In genomic region chr6:79157961-79158644, GRCh38 we compare ENCODE assay signal across 22 cellular contexts.
"Had no signal": no experiment of that assay in that cellular context is flagged by ENCODE, and none has a peak within 500 bp of the region (broad histone marks: within the 10 kb centered on the region; RNA-seq: fewer than 3 reads in every experiment).

No MANE protein-coding gene starts in this region.

- H3K27ac ChIP-seq: cardiac muscle cell, esophagus squamous epithelium, suprapubic skin, transverse colon, uterus had no signal

- H3K9me3 ChIP-seq: esophagus squamous epithelium, suprapubic skin, transverse colon, uterus had no signal

- H3K4me3 ChIP-seq: cardiac muscle cell, esophagus squamous epithelium, suprapubic skin, transverse colon, uterus had no signal

- H3K36me3 Mint-ChIP-seq: activated naive CD8-positive, alpha-beta T cell treated with anti-CD3 and anti-CD28 coated beads for 36 hours had no signal

- H3K9me3 Mint-ChIP-seq: activated CD4-positive, alpha-beta T cell treated with anti-CD3 and anti-CD28 coated beads, Interleukin-2, amount 10 ng/mL, durations not matched to agents 24 days and 14 days; activated CD8-positive, alpha-beta T cell treated with anti-CD3 and anti-CD28 coated beads for 36 hours; activated naive CD8-positive, alpha-beta T cell treated with anti-CD3 and anti-CD28 coated beads for 36 hours; activated T-helper 17 cell treated with anti-CD3 and anti-CD28 coated beads, Interleukin-2, amount 50 U/mL, for 72 hours; T-helper 2 cell treated with Interferon-gamma antibody and Interleukin-4, amounts not matched to agents 5 μg/mL and 100 μg/mL, for 36 hours had no signal

- H3K4me1 ChIP-seq: esophagus squamous epithelium, suprapubic skin, transverse colon, uterus had no signal

- H3K36me3 ChIP-seq: cardiac muscle cell, esophagus squamous epithelium, suprapubic skin, transverse colon, uterus had no signal

- H3K4me1 Mint-ChIP-seq: activated CD4-positive, alpha-beta T cell treated with anti-CD3 and anti-CD28 coated beads, Interleukin-2, amount 10 ng/mL, durations not matched to agents 24 days and 14 days; activated naive CD8-positive, alpha-beta T cell treated with anti-CD3 and anti-CD28 coated beads for 36 hours; activated T-helper 17 cell treated with anti-CD3 and anti-CD28 coated beads, Interleukin-2, amount 50 U/mL, for 72 hours; stimulated activated naive CD8-positive, alpha-beta T cell treated with anti-CD3 and anti-CD28 coated beads, Interleukin-15, amount 100 ng/mL, for 72 hours had no signal

- ATAC-seq: activated CD8-positive, alpha-beta T cell treated with anti-CD3 and anti-CD28 coated beads for 36 hours; activated T-helper 17 cell treated with anti-CD3 and anti-CD28 coated beads, Interleukin-2, amount 50 U/mL, for 72 hours; left cardiac atrium; right cardiac atrium; stimulated activated naive CD8-positive, alpha-beta T cell treated with anti-CD3 and anti-CD28 coated beads, Interleukin-15, amount 100 ng/mL, for 72 hours had no signal

- H3K4me3 Mint-ChIP-seq: activated CD4-positive, alpha-beta T cell treated with anti-CD3 and anti-CD28 coated beads, Interleukin-2, amount 10 ng/mL, durations not matched to agents 24 days and 14 days; activated CD8-positive, alpha-beta T cell treated with anti-CD3 and anti-CD28 coated beads for 36 hours; activated naive CD8-positive, alpha-beta T cell treated with anti-CD3 and anti-CD28 coated beads for 36 hours; activated T-helper 17 cell treated with anti-CD3 and anti-CD28 coated beads, Interleukin-2, amount 50 U/mL, for 72 hours; dendritic cell treated with granulocyte-macrophage colony-stimulating factor and Interleukin-4, amounts not matched to agents 40 ng/mL and 50 ng/mL, for 4 days; stimulated activated naive CD8-positive, alpha-beta T cell treated with anti-CD3 and anti-CD28 coated beads, Interleukin-15, amount 100 ng/mL, for 72 hours; T-helper 2 cell treated with Interferon-gamma antibody and Interleukin-4, amounts not matched to agents 5 μg/mL and 100 μg/mL, for 36 hours had no signal

- H3K27me3 ChIP-seq: cardiac muscle cell, esophagus squamous epithelium, suprapubic skin, transverse colon, uterus had no signal

- H3K27me3 Mint-ChIP-seq: activated T-helper 17 cell treated with anti-CD3 and anti-CD28 coated beads, Interleukin-2, amount 50 U/mL, for 72 hours; dendritic cell treated with granulocyte-macrophage colony-stimulating factor and Interleukin-4, amounts not matched to agents 40 ng/mL and 50 ng/mL, for 4 days had no signal

- DNase-seq: activated CD4-positive, alpha-beta T cell treated with anti-CD3 and anti-CD28 coated beads, Interleukin-2, amount 10 ng/mL, durations not matched to agents 24 days and 14 days; activated CD4-positive, CD25-positive, alpha-beta regulatory T cell; activated CD8-positive, alpha-beta T cell treated with anti-CD3 and anti-CD28 coated beads for 36 hours; activated naive CD4-positive, alpha-beta T cell; activated naive CD8-positive, alpha-beta T cell treated with anti-CD3 and anti-CD28 coated beads for 36 hours; activated T-cell treated with anti-CD3 and anti-CD28 coated beads, Interleukin-2, amount 50 U/mL, for 1 hour; amniotic stem cell; effector CD8-positive, alpha-beta T cell; esophagus squamous epithelium; left cardiac atrium; occipital lobe; right cardiac atrium; small intestine; stimulated activated CD4-positive, alpha-beta T cell treated with anti-CD3 and anti-CD28 coated beads, Interleukin-4, amount 100 ng/mL, for 1 hour; stimulated activated naive CD8-positive, alpha-beta T cell treated with anti-CD3 and anti-CD28 coated beads, Interleukin-15, amount 100 ng/mL, for 72 hours; transverse colon; uterus had no signal

- H3K27ac Mint-ChIP-seq: activated CD4-positive, alpha-beta T cell treated with anti-CD3 and anti-CD28 coated beads, Interleukin-2, amount 10 ng/mL, durations not matched to agents 24 days and 14 days; activated CD8-positive, alpha-beta T cell treated with anti-CD3 and anti-CD28 coated beads for 36 hours; activated naive CD8-positive, alpha-beta T cell treated with anti-CD3 and anti-CD28 coated beads for 36 hours; activated T-helper 17 cell treated with anti-CD3 and anti-CD28 coated beads, Interleukin-2, amount 50 U/mL, for 72 hours; dendritic cell treated with granulocyte-macrophage colony-stimulating factor and Interleukin-4, amounts not matched to agents 40 ng/mL and 50 ng/mL, for 4 days; stimulated activated naive CD8-positive, alpha-beta T cell treated with anti-CD3 and anti-CD28 coated beads, Interleukin-15, amount 100 ng/mL, for 72 hours; T-helper 2 cell treated with Interferon-gamma antibody and Interleukin-4, amounts not matched to agents 5 μg/mL and 100 μg/mL, for 36 hours had no signal
